In genomic region chr9:98251554-98251953, GRCh38 we compare ENCODE assay signal across 12 cellular contexts. TPM values are rescaled to one million over a fixed set of nuclear protein-coding genes. Genes with fewer than 3 reads are reported as not detected.
DNase-seq lines count a peak whose midpoint lies in the region; ATAC-seq and TF ChIP-seq lines count a peak whose summit lies in the region.
"Had no signal": no experiment of that assay in that cellular context is flagged by ENCODE, and none has a peak within 500 bp of the region (broad histone marks: within the 10 kb centered on the region; RNA-seq: fewer than 3 reads in every experiment).

No MANE protein-coding gene starts in this region.

- DNase-seq in 8988T (peak; percentile 90), HFFc6 (peak; percentile 73), WTC11 (ENCODE audit: low spot score) (no peak), foreskin keratinocyte (peak; percentile 81 to 95), HUDEP-2 (lab: John Stamatoyannopoulos, UW; ENCODE audit: unreplicated experiment in 76 of 76) (no peak), SK-N-DZ (ENCODE audit: low spot score) (no peak)
- DNase-seq: cortex of kidney, H7, NCI-H1694 had no signal

- peak overlapping the region; percentile 76 for H3K4me3 Mint-ChIP-seq in HFFc6
- no peak overlapping the region for H3K4me3 Mint-ChIP-seq in WTC11

- POLR2A ChIA-PET in WTC11 (lab: Charles Lee): no interaction called here

- ATAC-seq in WTC11 (no peak), foreskin keratinocyte (peak; percentile 77), HG03159 (IDR thresholded peaks at IDR 0.05; ENCODE audit: unreplicated experiment) (no peak), GM19463 (IDR thresholded peaks at IDR 0.05; ENCODE audit: unreplicated experiment) (no peak)

- H3K4me1 Mint-ChIP-seq in HFFc6 (ENCODE audit: low read depth) (peaks cover 79% of the 10 kb centered on the region), WTC11 (peaks cover 58% of the 10 kb centered on the region)

- peaks cover 60% of the 10 kb centered on the region for H3K36me3 Mint-ChIP-seq in HFFc6 (ENCODE audit: low read depth)
- peaks cover 9% of the 10 kb centered on the region for H3K36me3 Mint-ChIP-seq in WTC11

- H3K27ac Mint-ChIP-seq in HFFc6: peak overlapping the region; percentile 99
- H3K27ac Mint-ChIP-seq in WTC11: 0 out of 2 replicates have a peak overlapping the region, but pooled peaks have one; percentile 36

- H3K9me3 Mint-ChIP-seq in HFFc6 (no peaks in the 10 kb centered on the region), WTC11 (no peaks in the 10 kb centered on the region)
- H3K9me3 Mint-ChIP-seq: neural crest cell had no signal

- peaks cover 1% of the 10 kb centered on the region; the same call in 1 of the 2 replicates for H3K27me3 Mint-ChIP-seq in HFFc6 (ENCODE audit: insufficient read depth)
- no peaks in the 10 kb centered on the region for H3K27me3 Mint-ChIP-seq in WTC11 (ENCODE audit: low read depth)

- CTCF ChIA-PET in WTC11 (lab: Charles Lee): interaction anchor here (0.8 to 1.1 kb wide), 2 partner anchors 10 to 58 kb away, joined by 3 read pairs; no protein-coding TSS in a partner anchor

- H3K27me3 ChIP-seq in foreskin keratinocyte: no peaks in the 10 kb centered on the region

- peaks cover 35% of the 10 kb centered on the region for H3K4me1 ChIP-seq in foreskin keratinocyte

- peak overlapping the region; percentile 40 for H3K27ac ChIP-seq in foreskin keratinocyte

- TF ChIP-seq CTCF in HFFc6 (IDR thresholded peaks at IDR 0.05) (no peak), WTC11 (IDR thresholded peaks at IDR 0.05) (no peak), foreskin keratinocyte (conservative IDR thresholded peaks at IDR 0.05) (no peak)

TF ChIP-seq in WTC11, 78 proteins besides CTCF, POLR2A, EP300 and RAD21:
- TF ChIP-seq FOXJ3 (CRISPR knock-in tag; IDR thresholded peaks at IDR 0.05; ENCODE audit: borderline replicate concordance) (no peak), TP53 (CRISPR knock-in tag; IDR thresholded peaks at IDR 0.05) (no peak), KAT7 (CRISPR knock-in tag; IDR thresholded peaks at IDR 0.05; ENCODE audit: borderline replicate concordance) (no peak), ZNF263 (CRISPR knock-in tag; IDR thresholded peaks at IDR 0.05; ENCODE audit: low read depth) (no peak), GRHL2 (CRISPR knock-in tag; IDR thresholded peaks at IDR 0.05; ENCODE audit: insufficient replicate concordance, severe bottlenecking) (no peak), RORB (CRISPR knock-in tag; IDR thresholded peaks at IDR 0.05) (no peak), NR3C1 (CRISPR knock-in tag; conservative IDR thresholded peaks at IDR 0.05; ENCODE audit: low read depth) (no peak), ZNF219 (CRISPR knock-in tag; IDR thresholded peaks at IDR 0.05; ENCODE audit: borderline replicate concordance) (no peak), TEAD4 (CRISPR knock-in tag; IDR thresholded peaks at IDR 0.05) (no peak), NR2C2 (CRISPR knock-in tag; IDR thresholded peaks at IDR 0.05) (no peak), ZNF396 (CRISPR knock-in tag; IDR thresholded peaks at IDR 0.05; ENCODE audit: borderline replicate concordance) (no peak)
- TF ChIP-seq, protein P1, sequence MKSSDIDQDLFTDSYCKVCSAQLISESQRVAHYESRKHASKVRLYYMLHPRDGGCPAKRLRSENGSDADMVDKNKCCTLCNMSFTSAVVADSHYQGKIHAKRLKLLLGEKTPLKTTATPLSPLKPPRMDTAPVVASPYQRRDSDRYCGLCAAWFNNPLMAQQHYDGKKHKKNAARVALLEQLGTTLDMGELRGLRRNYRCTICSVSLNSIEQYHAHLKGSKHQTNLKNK (CRISPR knock-in tag; IDR thresholded peaks at IDR 0.05): no peak

RNA-seq across cellular contexts. Expression of gene TBC1D2, which starts 3.9 kb away (rescaled TPM):
- 10 to 100 TPM; 31.9 to 39.4 (median 36.5) TPM for total RNA-seq in HFFc6 (2021; fragmentation: NEBNext Ultra II Directional; extraction: Animal tissue kit (Norgen Biotek cat#: 25700))
- total RNA-seq in WTC11 (2021) (10.6 to 11.4 TPM (median 11.1 TPM) in 3 replicates), foreskin keratinocyte (76.8 and 85.0 TPM in 2 replicates)
- 69.1 and 80.7 TPM in 2 replicates for polyA plus RNA-seq in foreskin keratinocyte
- 1.1 and 1.5 TPM in 2 replicates for polyA plus RNA-seq in SK-N-DZ (2014; cell fraction: cytosol; rRNA removed)
- 1.7 and 3.2 TPM in 2 replicates for polyA plus RNA-seq in SK-N-DZ (2014; cell fraction: nucleus; rRNA removed)

RNA-seq across cellular contexts. Expression of gene CORO2A, which starts 59.1 kb away (rescaled TPM):
- 1 to 10 TPM in 3 of 6 experiments, under 1 TPM in 3; 0.84 to 2.4 (median 1.1) TPM for total RNA-seq in HFFc6 (2021; fragmentation: NEBNext Ultra II Directional; extraction: Animal tissue kit (Norgen Biotek cat#: 25700))
- total RNA-seq in WTC11 (2021): 32.5 to 37.0 TPM (median 35.9 TPM) in 3 replicates
- total RNA-seq in foreskin keratinocyte: 37.0 and 39.3 TPM in 2 replicates
- polyA plus RNA-seq in foreskin keratinocyte: 12.9 and 15.6 TPM in 2 replicates
- polyA plus RNA-seq in SK-N-DZ (2014; cell fraction: cytosol; rRNA removed): 12.8 and 13.7 TPM in 2 replicates
- 4.2 and 4.8 TPM in 2 replicates for polyA plus RNA-seq in SK-N-DZ (2014; cell fraction: nucleus; rRNA removed)

Comparison
In these comparisons a context has a peak if more than half of its experiments do, and no peak if none do; other contexts are left out.
1. DNase-seq: peak in 8988T (single experiment), HFFc6 (single experiment) and foreskin keratinocyte (2 of 2); none in WTC11 (single experiment), HUDEP-2 (0 of 76) and SK-N-DZ (single experiment).